ENCODE assay signal across 21 cellular contexts in genomic region chr16:84588991-84589390, GRCh38.
"Had no signal": no experiment of that assay in that cellular context is flagged by ENCODE, and none has a peak within 500 bp of the region (broad histone marks: within the 10 kb centered on the region; RNA-seq: fewer than 3 reads in every experiment).

No MANE protein-coding gene starts in this region.

- DNase-seq: colonic mucosa; effector CD4-positive, alpha-beta T cell; endodermal cell; erythroblast; foreskin keratinocyte; left colon; left ventricle myocardium superior; mesenchymal stem cell; midbrain; sigmoid colon; stimulated activated CD4-positive, alpha-beta T cell treated with anti-CD3 and anti-CD28 coated beads, Interleukin-2, amount 100 ng/mL, for 24 hours; stimulated activated CD4-positive, alpha-beta T cell treated with anti-CD3 and anti-CD28 coated beads, Interleukin-4, amount 100 ng/mL, for 4 hours; stimulated activated naive CD4-positive, alpha-beta T cell; stomach; substantia nigra; transverse colon had no signal

- H3K27ac ChIP-seq: colonic mucosa, foreskin keratinocyte, sigmoid colon, skin epidermis, stomach, thoracic aorta, transverse colon had no signal

- H3K9me3 ChIP-seq: colonic mucosa, sigmoid colon, stomach, thoracic aorta, transverse colon had no signal

- H3K4me3 ChIP-seq: colonic mucosa, lung, sigmoid colon, skin epidermis, stomach, thoracic aorta, transverse colon had no signal

- H3K27me3 ChIP-seq: colonic mucosa, foreskin keratinocyte, sigmoid colon, stomach, transverse colon had no signal

- H3K27ac Mint-ChIP-seq: endodermal cell had no signal

- H3K4me3 Mint-ChIP-seq: endodermal cell, nephron had no signal

- H3K9me3 Mint-ChIP-seq: endodermal cell, nephron had no signal

- H3K4me1 ChIP-seq: colonic mucosa, foreskin keratinocyte had no signal

- FAIRE-seq: endothelial cell of umbilical vein had no signal

- H3K36me3 ChIP-seq: colonic mucosa, thoracic aorta, transverse colon had no signal

- ATAC-seq: foreskin keratinocyte, left colon, left ventricle myocardium superior had no signal
